In genomic region chr7:2760098-2760889, GRCh38 we compare ENCODE assay signal across 8 cellular contexts.
A peak's percentile ranks its signal among the peaks of the same experiment; 100 is the strongest.
DNase-seq lines count a peak whose midpoint lies in the region; ATAC-seq and TF ChIP-seq lines count a peak whose summit lies in the region.

No MANE protein-coding gene starts in this region.

- POLR2A ChIA-PET in activated CD4-positive, alpha-beta T cell treated with anti-CD3 and anti-CD28 coated beads for 36 hours (lab: Charles Lee), result interaction anchor here (0.5 kb wide), 1 partner anchor 70 kb away, joined by 3 read pairs; no protein-coding TSS in a partner anchor

- CTCF ChIA-PET in activated CD4-positive, alpha-beta T cell treated with anti-CD3 and anti-CD28 coated beads for 36 hours (lab: Charles Lee), result interaction anchor here (0.6 to 1.7 kb wide), 8 partner anchors 10 to 87 kb away, joined by 3 to 8 read pairs (median 4); no protein-coding TSS in a partner anchor

- intact Hi-C loops in activated CD4-positive, alpha-beta T cell treated with anti-CD3 and anti-CD28 coated beads for 36 hours (cut with DNase I, micrococcal nuclease), result no loop called here
- intact Hi-C loops in activated T-helper 1 cell treated with anti-CD3 and anti-CD28 coated beads, Interleukin-12 subunit alpha, Interleukin-12 subunit beta, Interleukin-2, Interleukin-4 antibody, amounts not matched to agents 30 ng/mL and 10 ng/mL and 1 ng/mL, durations not matched to agents 14 hours and 24 hours and 36 hours (cut with micrococcal nuclease), result no loop called here

- no peaks in the 10 kb centered on the region for H3K9me3 ChIP-seq in right atrium auricular region

- H3K27me3 Mint-ChIP-seq in activated CD4-positive, alpha-beta T cell treated with anti-CD3 and anti-CD28 coated beads for 36 hours, result no peaks in the 10 kb centered on the region
- no peaks in the 10 kb centered on the region for H3K27me3 Mint-ChIP-seq in activated T-helper 1 cell treated with anti-CD3 and anti-CD28 coated beads, Interleukin-12 subunit alpha, Interleukin-12 subunit beta, Interleukin-2, Interleukin-4 antibody, amounts not matched to agents 30 ng/mL and 10 ng/mL and 1 ng/mL, durations not matched to agents 14 hours and 24 hours and 36 hours (ENCODE audit: insufficient read depth)

- H3K4me1 Mint-ChIP-seq in activated CD4-positive, alpha-beta T cell treated with anti-CD3 and anti-CD28 coated beads for 36 hours, result peaks cover 43% of the 10 kb centered on the region
- peaks cover 52% of the 10 kb centered on the region for H3K4me1 Mint-ChIP-seq in activated T-helper 1 cell treated with anti-CD3 and anti-CD28 coated beads, Interleukin-12 subunit alpha, Interleukin-12 subunit beta, Interleukin-2, Interleukin-4 antibody, amounts not matched to agents 30 ng/mL and 10 ng/mL and 1 ng/mL, durations not matched to agents 14 hours and 24 hours and 36 hours (ENCODE audit: low read depth)

- ATAC-seq in activated CD4-positive, alpha-beta T cell treated with anti-CD3 and anti-CD28 coated beads for 36 hours, result no peak
- no peak for ATAC-seq in HG03108 (IDR thresholded peaks at IDR 0.05; ENCODE audit: unreplicated experiment)
- no peak for ATAC-seq in HG02798 (IDR thresholded peaks at IDR 0.05; ENCODE audit: poor library complexity, unreplicated experiment)

- peak overlapping the region; percentile 7 for H3K27ac Mint-ChIP-seq in activated CD4-positive, alpha-beta T cell treated with anti-CD3 and anti-CD28 coated beads for 36 hours
- peak overlapping the region; percentile 91 for H3K27ac Mint-ChIP-seq in activated T-helper 1 cell treated with anti-CD3 and anti-CD28 coated beads, Interleukin-12 subunit alpha, Interleukin-12 subunit beta, Interleukin-2, Interleukin-4 antibody, amounts not matched to agents 30 ng/mL and 10 ng/mL and 1 ng/mL, durations not matched to agents 14 hours and 24 hours and 36 hours

- H3K4me3 Mint-ChIP-seq in activated CD4-positive, alpha-beta T cell treated with anti-CD3 and anti-CD28 coated beads for 36 hours, result no peak overlapping the region
- peak overlapping the region; percentile 28 for H3K4me3 Mint-ChIP-seq in activated T-helper 1 cell treated with anti-CD3 and anti-CD28 coated beads, Interleukin-12 subunit alpha, Interleukin-12 subunit beta, Interleukin-2, Interleukin-4 antibody, amounts not matched to agents 30 ng/mL and 10 ng/mL and 1 ng/mL, durations not matched to agents 14 hours and 24 hours and 36 hours

- peaks cover 2% of the 10 kb centered on the region for H3K9me3 Mint-ChIP-seq in activated CD4-positive, alpha-beta T cell treated with anti-CD3 and anti-CD28 coated beads for 36 hours (ENCODE audit: low read depth)
- H3K9me3 Mint-ChIP-seq in activated T-helper 1 cell treated with anti-CD3 and anti-CD28 coated beads, Interleukin-12 subunit alpha, Interleukin-12 subunit beta, Interleukin-2, Interleukin-4 antibody, amounts not matched to agents 30 ng/mL and 10 ng/mL and 1 ng/mL, durations not matched to agents 14 hours and 24 hours and 36 hours, result peaks cover 5% of the 10 kb centered on the region

- no peaks in the 10 kb centered on the region for H3K36me3 ChIP-seq in right atrium auricular region

- peaks cover 0 to 74% of the 10 kb centered on the region in 2 donors for H3K4me1 ChIP-seq in right atrium auricular region

- peaks cover 13% of the 10 kb centered on the region for H3K36me3 Mint-ChIP-seq in activated CD4-positive, alpha-beta T cell treated with anti-CD3 and anti-CD28 coated beads for 36 hours (ENCODE audit: low read depth)
- H3K36me3 Mint-ChIP-seq in activated T-helper 1 cell treated with anti-CD3 and anti-CD28 coated beads, Interleukin-12 subunit alpha, Interleukin-12 subunit beta, Interleukin-2, Interleukin-4 antibody, amounts not matched to agents 30 ng/mL and 10 ng/mL and 1 ng/mL, durations not matched to agents 14 hours and 24 hours and 36 hours (ENCODE audit: low read depth), result peaks cover 31% of the 10 kb centered on the region

- TF ChIP-seq CTCF in right atrium auricular region (IDR thresholded peaks at IDR 0.05), result peak in 1 of 2 donors; percentile 39

- DNase-seq in activated CD4-positive, alpha-beta T cell treated with anti-CD3 and anti-CD28 coated beads for 36 hours, result peak; percentile 41
- DNase-seq in activated CD4-positive, alpha-beta T cell treated with anti-CD3 and anti-CD28 coated beads for 4 hours, result no peak
- DNase-seq in NCI-H1417 (lab: John Stamatoyannopoulos, UW) (peak; percentile 64 to 92 (median 85)), right atrium auricular region (ENCODE audit: low spot score) (no peak), renal cortical epithelial cell (ENCODE audit: low read depth) (peak; percentile 47)
- DNase-seq in activated T-helper 1 cell treated with anti-CD3 and anti-CD28 coated beads, Interleukin-12 subunit alpha, Interleukin-12 subunit beta, Interleukin-2, Interleukin-4 antibody, amounts not matched to agents 30 ng/mL and 10 ng/mL and 1 ng/mL, durations not matched to agents 14 hours and 24 hours and 36 hours (ENCODE audit: low spot score), result no peak

- no peak overlapping the region for H3K4me3 ChIP-seq in right atrium auricular region

- H3K27me3 ChIP-seq in right atrium auricular region, result no peaks in the 10 kb centered on the region

- H3K27ac ChIP-seq in right atrium auricular region, result peak overlapping the region; percentile 91 to 93

Comparison
In these comparisons a context has a peak if more than half of its experiments do, and no peak if none do; other contexts are left out.
1. DNase-seq: peak in activated CD4-positive, alpha-beta T cell treated with anti-CD3 and anti-CD28 coated beads for 36 hours (single experiment), NCI-H1417 (3 of 3) and renal cortical epithelial cell (single experiment); none in activated CD4-positive, alpha-beta T cell treated with anti-CD3 and anti-CD28 coated beads for 4 hours (0 of 2), activated T-helper 1 cell treated with anti-CD3 and anti-CD28 coated beads, Interleukin-12 subunit alpha, Interleukin-12 subunit beta, Interleukin-2, Interleukin-4 antibody, amounts not matched to agents 30 ng/mL and 10 ng/mL and 1 ng/mL, durations not matched to agents 14 hours and 24 hours and 36 hours (single experiment) and right atrium auricular region (single experiment).